Comparison of ENCODE assay signal across 1 cellular context in genomic region chr1:20786310-20787099, GRCh38.
A peak's percentile ranks its signal among the peaks of the same experiment; 100 is the strongest.
TF ChIP-seq lines count a peak whose summit lies in the region.

No MANE protein-coding gene starts in this region.

TF ChIP-seq in K562, 482 proteins besides CTCF, POLR2A, EP300 and RAD21 (continued from another document and continues in another):
- TF ChIP-seq EHMT2 (IDR thresholded peaks at IDR 0.05) (no peak), CSDE1 (IDR thresholded peaks at IDR 0.05) (no peak), WHSC1 (IDR thresholded peaks at IDR 0.05; ENCODE audit: low read length) (no peak), HDAC3 (IDR thresholded peaks at IDR 0.05; ENCODE audit: borderline replicate concordance, partially characterized antibody) (no peak), NONO (IDR thresholded peaks at IDR 0.05; ENCODE audit: low read depth in 2 of 2, low read length in 1 of 2) (peak in 1 of 2 experiments; percentile 85; a peak in 3 of 4 replicates), ZNF197 (CRISPR knock-in tag; IDR thresholded peaks at IDR 0.05; ENCODE audit: low read depth) (peak; percentile 19; the same call in 1 of the 2 replicates), ZNF24 (IDR thresholded peaks at IDR 0.05) (0 out of 2 replicates have a peak, but pooled peaks have one; percentile 9), FIP1L1 (IDR thresholded peaks at IDR 0.05; ENCODE audit: low read depth, low read length, poor library complexity, severe bottlenecking) (peak; percentile 98), JUN (IDR thresholded peaks at IDR 0.05; ENCODE audit: borderline replicate concordance, low read depth, low read length) (no peak; the same call in 1 of the 2 replicates), JUN (CRISPR knock-in tag; IDR thresholded peaks at IDR 0.05; ENCODE audit: borderline replicate concordance) (0 out of 2 replicates have a peak, but pooled peaks have one; percentile 24), MTA3 (IDR thresholded peaks at IDR 0.05; ENCODE audit: borderline replicate concordance) (peak; percentile 46), ZKSCAN3 (CRISPR knock-in tag; IDR thresholded peaks at IDR 0.05) (no peak), PREB (CRISPR knock-in tag; IDR thresholded peaks at IDR 0.05) (no peak), ZNF518B (CRISPR knock-in tag; IDR thresholded peaks at IDR 0.05) (no peak), ADNP (tag; IDR thresholded peaks at IDR 0.05) (no peak), RBM34 (IDR thresholded peaks at IDR 0.05; ENCODE audit: borderline replicate concordance, insufficient read depth, low read length) (0 out of 2 replicates have a peak, but pooled peaks have one; percentile 32), DPF2 (IDR thresholded peaks at IDR 0.05) (no peak), CLOCK (CRISPR knock-in tag; IDR thresholded peaks at IDR 0.05; ENCODE audit: borderline replicate concordance) (no peak), TAF15 (IDR thresholded peaks at IDR 0.05; ENCODE audit: low read depth, low read length) (no peak), PHF8 (IDR thresholded peaks at IDR 0.05; ENCODE audit: borderline replicate concordance, low read length) (peak; percentile 73; the same call in 1 of the 2 replicates), CXXC5 (CRISPR knock-in tag; IDR thresholded peaks at IDR 0.05) (peak; percentile 81; the same call in 1 of the 2 replicates), HMG20B (CRISPR knock-in tag; IDR thresholded peaks at IDR 0.05) (no peak), ZBTB8A (IDR thresholded peaks at IDR 0.05; ENCODE audit: partially characterized antibody) (no peak), PYGO2 (tag; IDR thresholded peaks at IDR 0.05) (no peak), POLR2AphosphoS5 (IDR thresholded peaks at IDR 0.05; ENCODE audit: control insufficient read depth, insufficient read depth, low read depth, low read length) (peak; percentile 84), GTF2A2 (tag; IDR thresholded peaks at IDR 0.05) (no peak), PTTG1 (tag; IDR thresholded peaks at IDR 0.05; ENCODE audit: low read depth) (no peak), HDGF (IDR thresholded peaks at IDR 0.05) (no peak), SP2 (IDR thresholded peaks at IDR 0.05; ENCODE audit: extremely low read depth, low read depth, low read length, poor library complexity, severe bottlenecking) (no peak), ZNF212 (CRISPR knock-in tag; IDR thresholded peaks at IDR 0.05) (no peak), BACH1 (tag; IDR thresholded peaks at IDR 0.05) (no peak), ZNF140 (CRISPR knock-in tag; IDR thresholded peaks at IDR 0.05) (no peak), ZNF75A (CRISPR knock-in tag; IDR thresholded peaks at IDR 0.05) (no peak), ZNF174 (CRISPR knock-in tag; IDR thresholded peaks at IDR 0.05) (no peak), SRSF9 (IDR thresholded peaks at IDR 0.05; ENCODE audit: borderline replicate concordance, low read depth, low read length) (no peak), SLC30A9 (CRISPR knock-in tag; IDR thresholded peaks at IDR 0.05) (0 out of 2 replicates have a peak, but pooled peaks have one; percentile 50), UBTF (IDR thresholded peaks at IDR 0.05; ENCODE audit: borderline replicate concordance in 1 of 2, low read depth in 2 of 2, low read length in 2 of 2) (peak; percentile 69 to 84; a peak in 3 of 4 replicates), BHLHE40 (IDR thresholded peaks at IDR 0.05; ENCODE audit: low read length) (no peak), FOXJ3 (CRISPR knock-in tag; IDR thresholded peaks at IDR 0.05) (no peak), L3MBTL2 (IDR thresholded peaks at IDR 0.05) (peak; percentile 20; the same call in 1 of the 2 replicates), POLR2G (IDR thresholded peaks at IDR 0.05; ENCODE audit: low read depth, low read length) (peak; percentile 86), SETDB1 (IDR thresholded peaks at IDR 0.05; ENCODE audit: low read length) (no peak), TOE1 (IDR thresholded peaks at IDR 0.05; ENCODE audit: borderline replicate concordance) (no peak; the same call in 1 of the 2 replicates), TOE1 (CRISPR knock-in tag; IDR thresholded peaks at IDR 0.05; ENCODE audit: borderline replicate concordance, low read depth) (no peak), ZNF41 (CRISPR knock-in tag; conservative IDR thresholded peaks at IDR 0.05) (no peak), NR1H2 (CRISPR knock-in tag; IDR thresholded peaks at IDR 0.05) (0 out of 2 replicates have a peak, but pooled peaks have one; percentile 96), ZNF3 (CRISPR knock-in tag; IDR thresholded peaks at IDR 0.05) (no peak), E2F4 (CRISPR knock-in tag; IDR thresholded peaks at IDR 0.05; ENCODE audit: low read depth) (peak; percentile 13; the same call in 1 of the 2 replicates), MEF2D (tag; conservative IDR thresholded peaks at IDR 0.05; ENCODE audit: low read depth) (no peak), FOXJ2 (tag; IDR thresholded peaks at IDR 0.05) (no peak), KDM5B (IDR thresholded peaks at IDR 0.05; ENCODE audit: insufficient replicate concordance, low read depth, low read length) (peak; percentile 84), CGGBP1 (CRISPR knock-in tag; IDR thresholded peaks at IDR 0.05) (no peak), ETV5 (CRISPR knock-in tag; IDR thresholded peaks at IDR 0.05; ENCODE audit: low read depth) (peak; percentile 70; the same call in 1 of the 2 replicates), ZNF217 (CRISPR knock-in tag; IDR thresholded peaks at IDR 0.05) (no peak), MTA2 (IDR thresholded peaks at IDR 0.05; ENCODE audit: low read depth) (no peak), ZNF778 (CRISPR knock-in tag; IDR thresholded peaks at IDR 0.05) (no peak), SAP30 (IDR thresholded peaks at IDR 0.05; ENCODE audit: borderline replicate concordance, insufficient read depth, low read depth, low read length, poor library complexity, severe bottlenecking) (peak; percentile 76), PURB (CRISPR knock-in tag; IDR thresholded peaks at IDR 0.05; ENCODE audit: low read depth) (no peak), MCM7 (IDR thresholded peaks at IDR 0.05) (no peak), ZBTB43 (CRISPR knock-in tag; IDR thresholded peaks at IDR 0.05) (0 out of 2 replicates have a peak, but pooled peaks have one; percentile 91), ERF (CRISPR knock-in tag; IDR thresholded peaks at IDR 0.05) (no peak), HDAC1 (IDR thresholded peaks at IDR 0.05) (peak in 1 of 2 experiments; percentile 85; a peak in 2 of 4 replicates), ETV6 (IDR thresholded peaks at IDR 0.05; ENCODE audit: borderline replicate concordance in 1 of 2, low read depth in 2 of 2, low read length in 1 of 2) (no peak), ETV6 (CRISPR knock-in tag; IDR thresholded peaks at IDR 0.05; ENCODE audit: borderline replicate concordance) (peak; percentile 85; the same call in 1 of the 2 replicates), ZNF395 (CRISPR knock-in tag; IDR thresholded peaks at IDR 0.05) (no peak), ZNF124 (CRISPR knock-in tag; IDR thresholded peaks at IDR 0.05) (no peak), ZNF354B (CRISPR knock-in tag; IDR thresholded peaks at IDR 0.05) (no peak), MAFK (IDR thresholded peaks at IDR 0.05; ENCODE audit: low read length) (0 out of 2 replicates have a peak, but pooled peaks have one; percentile 1)
